23 cellular contexts compared by ENCODE assay signal in genomic region chr1:83114136-83114834, GRCh38.
"Had no signal": no experiment of that assay in that cellular context is flagged by ENCODE, and none has a peak within 500 bp of the region (broad histone marks: within the 10 kb centered on the region; RNA-seq: fewer than 3 reads in every experiment).

No MANE protein-coding gene starts in this region.

- DNase-seq: colonic mucosa; cortex of kidney; effector CD8-positive, alpha-beta T cell; effector memory CD8-positive, alpha-beta T cell; endodermal cell; erythroblast; esophagus squamous epithelium; foreskin melanocyte; gastrocnemius medialis; heart left ventricle; hypothalamus; immature natural killer cell; left cardiac atrium; left lung; left ventricle myocardium superior; lower lobe of right lung; mesendoderm; midbrain had no signal

- FAIRE-seq: endometrium, islet of Langerhans had no signal

- H3K4me3 ChIP-seq: colonic mucosa, esophagus squamous epithelium, gastrocnemius medialis, heart left ventricle, hepatocyte, left lung, lower lobe of right lung had no signal

- H3K27me3 ChIP-seq: colonic mucosa, esophagus squamous epithelium, gastrocnemius medialis, heart left ventricle, hepatocyte, left lung had no signal

- H3K36me3 Mint-ChIP-seq: immature natural killer cell had no signal

- H3K4me1 Mint-ChIP-seq: immature natural killer cell had no signal

- H3K27me3 Mint-ChIP-seq: dendritic cell treated with granulocyte-macrophage colony-stimulating factor and Interleukin-4, amounts not matched to agents 40 ng/mL and 50 ng/mL, for 4 days; effector memory CD8-positive, alpha-beta T cell had no signal

- H3K27ac ChIP-seq: colonic mucosa, epithelial cell of prostate, esophagus squamous epithelium, gastrocnemius medialis, heart left ventricle, hepatocyte, left lung, lower lobe of right lung had no signal

- H3K9me3 ChIP-seq: colonic mucosa, esophagus squamous epithelium, gastrocnemius medialis, heart left ventricle, lower lobe of right lung had no signal

- H3K4me1 ChIP-seq: colonic mucosa, esophagus squamous epithelium, gastrocnemius medialis, heart left ventricle, left lung, lower lobe of right lung had no signal

- H3K27ac Mint-ChIP-seq: dendritic cell treated with granulocyte-macrophage colony-stimulating factor and Interleukin-4, amounts not matched to agents 40 ng/mL and 50 ng/mL, for 4 days; effector memory CD8-positive, alpha-beta T cell; endodermal cell; immature natural killer cell had no signal

- H3K36me3 ChIP-seq: colonic mucosa, esophagus squamous epithelium, gastrocnemius medialis, heart left ventricle, left lung, lower lobe of right lung had no signal

- H3K4me2 ChIP-seq: hepatocyte had no signal

- H2AFZ ChIP-seq: hepatocyte had no signal

- H3K79me2 ChIP-seq: hepatocyte had no signal

- H3K4me3 Mint-ChIP-seq: dendritic cell treated with granulocyte-macrophage colony-stimulating factor and Interleukin-4, amounts not matched to agents 40 ng/mL and 50 ng/mL, for 4 days; effector memory CD8-positive, alpha-beta T cell; endodermal cell; immature natural killer cell had no signal
